Comparison of ENCODE assay signal across 22 cellular contexts in genomic region chr18:2794159-2794558, GRCh38. TPM values are rescaled to one million over a fixed set of nuclear protein-coding genes. Genes with fewer than 3 reads are reported as not detected.
A peak's percentile ranks its signal among the peaks of the same experiment; 100 is the strongest.
DNase-seq lines count a peak whose midpoint lies in the region; ATAC-seq and TF ChIP-seq lines count a peak whose summit lies in the region.
"Had no signal": no experiment of that assay in that cellular context is flagged by ENCODE, and none has a peak within 500 bp of the region (broad histone marks: within the 10 kb centered on the region; RNA-seq: fewer than 3 reads in every experiment).

No MANE protein-coding gene starts in this region.

- no peaks in the 10 kb centered on the region; a peak in 1 of 5 replicates for H3K9me3 Mint-ChIP-seq in H9
- H3K9me3 Mint-ChIP-seq: CD4-positive, alpha-beta memory T cell had no signal

- H3K18ac ChIP-seq in H9 (ENCODE audit: insufficient read length, low read depth, low read length): no peak overlapping the region

- no peak overlapping the region for H2BK5ac ChIP-seq in H9 (ENCODE audit: insufficient read length, low read length)

- dilution Hi-C loops in mammary epithelial cell (cut with HindIII; ENCODE audit: low sequenced_read_pairs): no loop called here

- peaks cover 19% of the 10 kb centered on the region for H3K36me3 ChIP-seq in mammary epithelial cell (ENCODE audit: insufficient read depth, low read length)

- H3K9me3 ChIP-seq in H9 (ENCODE audit: control insufficient read depth, low read depth, low read length) (no peaks in the 10 kb centered on the region), mammary epithelial cell (replicated peaks; ENCODE audit: insufficient read depth, low read length) (no peaks in the 10 kb centered on the region)
- H3K9me3 ChIP-seq: BLaER1, Caco-2, MG63, Peyer's patch, SJCRH30 had no signal

- H3K4me1 Mint-ChIP-seq in H9: peaks cover 0 to 2% of the 10 kb centered on the region in 2 experiments; a peak in 1 of 4 replicates

- H3K4me2 ChIP-seq in H9 (ENCODE audit: insufficient read depth, insufficient read length, low read length) (no peak overlapping the region), mammary epithelial cell (ENCODE audit: insufficient read depth, low read depth, low read length) (no peak overlapping the region)
- H3K4me2 ChIP-seq: BLaER1 had no signal

- in situ Hi-C loops in mammary epithelial cell (cut with MboI; ENCODE audit: low sequenced_read_pairs in 2 of 2): no loop called here

- no TSS peak for BruUV-seq in mammary epithelial cell (replicated peaks; lab: Mats Ljungman, UMichigan)

- no peak overlapping the region for H3K23ac ChIP-seq in H9 (ENCODE audit: insufficient read length, low read depth, low read length)

- no peak overlapping the region for H4K91ac ChIP-seq in H9 (ENCODE audit: insufficient read length, low read depth, low read length)

- no peak overlapping the region for H2BK20ac ChIP-seq in H9 (ENCODE audit: low read depth, low read length, poor library complexity, severe bottlenecking)

- H3K23me2 ChIP-seq in H9 (ENCODE audit: insufficient read length, low read depth, low read length, poor library complexity, severe bottlenecking): no peaks in the 10 kb centered on the region

- H3K27ac ChIP-seq in H9 (ENCODE audit: insufficient read length, low read depth, low read length) (no peak overlapping the region), mammary epithelial cell (ENCODE audit: insufficient read depth, low read depth, low read length) (no peak overlapping the region)
- H3K27ac ChIP-seq: 22Rv1, BLaER1, Peyer's patch, SJCRH30 had no signal

- no peak overlapping the region for H2BK120ac ChIP-seq in H9 (ENCODE audit: low read depth, low read length, poor library complexity, severe bottlenecking)

- no peaks in the 10 kb centered on the region for H3K79me2 ChIP-seq in H9 (ENCODE audit: insufficient read depth, low read length)
- H3K79me2 ChIP-seq in mammary epithelial cell (ENCODE audit: insufficient read depth, low read length): no peaks in the 10 kb centered on the region

- no peak overlapping the region for H3K4ac ChIP-seq in H9 (ENCODE audit: low read depth, low read length)

- intact Hi-C loops in mammary epithelial cell (cut with micrococcal nuclease): no loop called here

- no peak overlapping the region for H2AK5ac ChIP-seq in H9 (ENCODE audit: insufficient read length, low read length)

- no peak overlapping the region for H3K56ac ChIP-seq in H9 (ENCODE audit: insufficient read length, low read depth, low read length)

- no peaks in the 10 kb centered on the region for H3K27me3 Mint-ChIP-seq in H9 (ENCODE audit: low read depth)
- H3K27me3 Mint-ChIP-seq: CD4-positive, alpha-beta memory T cell had no signal

- peak; percentile 5 for DNase-seq in NCI-H2107 treated with DMSO at 0.1 percent for 48 hours (lab: John Stamatoyannopoulos, UW; ENCODE audit: unreplicated experiment)
- DNase-seq in NCI-H2107 (lab: John Stamatoyannopoulos, UW): no peak
- peak; percentile 32 for DNase-seq in H9
- peak; percentile 17 for DNase-seq in NCI-H69 (lab: John Stamatoyannopoulos, UW)
- DNase-seq in iPS DF 19.7 (ENCODE audit: low read depth, low spot score): peak; percentile 9
- DNase-seq in mammary epithelial cell: no peak
- no peak for DNase-seq in C1 segment of cervical spinal cord (lab: John Stamatoyannopoulos, UW)
- DNase-seq: ACHN; Caco-2; CD4-positive, alpha-beta memory T cell; DMS 273 treated with DMSO at 0.1 percent for 48 hours; DND-41; MG63; NCI-H1417; NCI-H1694 treated with DMSO at 0.1 percent for 48 hours; NCI-H446 treated with DMSO at 0.1 percent for 48 hours; NCI-H748 treated with DMSO at 0.1 percent for 48 hours; Peyer's patch; SJCRH30 had no signal

- H2AFZ ChIP-seq in H9 (ENCODE audit: low read length) (no peak overlapping the region), mammary epithelial cell (ENCODE audit: low read depth, low read length) (no peak overlapping the region)

- no peak for ATAC-seq in GM18517 (IDR thresholded peaks at IDR 0.05; ENCODE audit: unreplicated experiment)

- CTCF ChIA-PET in mammary epithelial cell (lab: Charles Lee; ENCODE audit: low non-redundant PET): no interaction called here

- H3K36me3 Mint-ChIP-seq in H9 (ENCODE audit: insufficient read depth in 1 of 3, low read depth in 3 of 3): peaks cover 11 to 44% (median 29%) of the 10 kb centered on the region in 3 experiments; a peak in 6 of 7 replicates

- H3K9ac ChIP-seq in H9 (ENCODE audit: extremely low read depth, insufficient read length, low read length) (no peak overlapping the region), mammary epithelial cell (ENCODE audit: insufficient read depth, low read length) (no peak overlapping the region)
- H3K9ac ChIP-seq: BLaER1 had no signal

- WGBS in H9 (ENCODE audit: extremely low coverage, insufficient read length, low lambda C conversion rate): no CpG with 5 or more reads among the region's 9 CpGs
- 89% methylated on average over 6 of the region's 9 CpGs for WGBS in mammary epithelial cell (ENCODE audit: low coverage, missing lambda C conversion rate)

- no peak overlapping the region for H4K5ac ChIP-seq in H9 (ENCODE audit: insufficient read length, low read depth, low read length)

- H4K8ac ChIP-seq in H9 (replicated peaks; ENCODE audit: insufficient read length, low read depth, low read length): no peak overlapping the region

- no peak overlapping the region for H3K27ac Mint-ChIP-seq in H9

- H3K27me3 ChIP-seq in H9 (ENCODE audit: insufficient read depth, low read length) (no peaks in the 10 kb centered on the region), mammary epithelial cell (ENCODE audit: insufficient read depth, low read length) (no peaks in the 10 kb centered on the region)
- H3K27me3 ChIP-seq: BLaER1, MG63, Peyer's patch, SJCRH30 had no signal

- H3K4me3 Mint-ChIP-seq in H9: no peak overlapping the region; a peak in 1 of 5 replicates
- H3K4me3 Mint-ChIP-seq: CD4-positive, alpha-beta memory T cell had no signal

- TF ChIP-seq CTCF in H9 (conservative IDR thresholded peaks at IDR 0.05): no peak
- TF ChIP-seq CTCF in mammary epithelial cell (conservative IDR thresholded peaks at IDR 0.05 in 1 of 2, IDR thresholded peaks at IDR 0.05 in 1 of 2; ENCODE audit: extremely low read depth in 1 of 2, insufficient read depth in 1 of 2, low read depth in 1 of 2, low read length in 2 of 2): no peak

- no peak overlapping the region for H3K4me3 ChIP-seq in mammary epithelial cell (replicated peaks in 1 of 3; ENCODE audit: insufficient read depth in 1 of 3, low read depth in 2 of 3, low read length in 3 of 3)
- H3K4me3 ChIP-seq: BLaER1, MG63, Peyer's patch, SJCRH30 had no signal

- no peaks in the 10 kb centered on the region for H3K79me1 ChIP-seq in H9 (ENCODE audit: insufficient read depth, low read depth, low read length, poor library complexity, severe bottlenecking)

- H3T11ph ChIP-seq in H9 (ENCODE audit: low read length): no peak overlapping the region

- no peak overlapping the region for H3K14ac ChIP-seq in H9 (ENCODE audit: insufficient read depth, low read length)

- H2BK12ac ChIP-seq in H9 (ENCODE audit: insufficient read length, low read depth, low read length): no peak overlapping the region

- H3K4me1 ChIP-seq in H9 (ENCODE audit: insufficient read depth, low read length) (no peaks in the 10 kb centered on the region), mammary epithelial cell (ENCODE audit: insufficient read depth, low read length) (no peaks in the 10 kb centered on the region)
- H3K4me1 ChIP-seq: BLaER1, Caco-2, Peyer's patch, SJCRH30 had no signal

- H2BK15ac ChIP-seq in H9 (ENCODE audit: low read depth, low read length): no peak overlapping the region

- H4K20me1 ChIP-seq in H9 (ENCODE audit: control insufficient read depth, insufficient read depth, insufficient read length) (no peaks in the 10 kb centered on the region), mammary epithelial cell (ENCODE audit: insufficient read depth, low read length) (no peaks in the 10 kb centered on the region)
- H4K20me1 ChIP-seq: BLaER1 had no signal

RNA-seq across cellular contexts. Expression of gene EMILIN2, which starts 52.6 kb away (rescaled TPM):
- total RNA-seq in H9 (2021) (20.0 and 21.3 TPM in 2 replicates), mammary epithelial cell (1 to 10 TPM in 1 of 2 donors, under 1 TPM in 1; 0.52 to 1.3 TPM)
- polyA plus RNA-seq in mammary epithelial cell: 0.25 TPM
- polyA minus RNA-seq in mammary epithelial cell: not detected

Comparison
In these comparisons a context has a peak if more than half of its experiments do, and no peak if none do; other contexts are left out.
1. DNase-seq: peak in NCI-H2107 treated with DMSO at 0.1 percent for 48 hours (single experiment), H9 (single experiment), NCI-H69 (single experiment) and iPS DF 19.7 (single experiment); none in NCI-H2107 (single experiment), mammary epithelial cell (single experiment) and C1 segment of cervical spinal cord (0 of 14).